In the genomic region with DNA sequence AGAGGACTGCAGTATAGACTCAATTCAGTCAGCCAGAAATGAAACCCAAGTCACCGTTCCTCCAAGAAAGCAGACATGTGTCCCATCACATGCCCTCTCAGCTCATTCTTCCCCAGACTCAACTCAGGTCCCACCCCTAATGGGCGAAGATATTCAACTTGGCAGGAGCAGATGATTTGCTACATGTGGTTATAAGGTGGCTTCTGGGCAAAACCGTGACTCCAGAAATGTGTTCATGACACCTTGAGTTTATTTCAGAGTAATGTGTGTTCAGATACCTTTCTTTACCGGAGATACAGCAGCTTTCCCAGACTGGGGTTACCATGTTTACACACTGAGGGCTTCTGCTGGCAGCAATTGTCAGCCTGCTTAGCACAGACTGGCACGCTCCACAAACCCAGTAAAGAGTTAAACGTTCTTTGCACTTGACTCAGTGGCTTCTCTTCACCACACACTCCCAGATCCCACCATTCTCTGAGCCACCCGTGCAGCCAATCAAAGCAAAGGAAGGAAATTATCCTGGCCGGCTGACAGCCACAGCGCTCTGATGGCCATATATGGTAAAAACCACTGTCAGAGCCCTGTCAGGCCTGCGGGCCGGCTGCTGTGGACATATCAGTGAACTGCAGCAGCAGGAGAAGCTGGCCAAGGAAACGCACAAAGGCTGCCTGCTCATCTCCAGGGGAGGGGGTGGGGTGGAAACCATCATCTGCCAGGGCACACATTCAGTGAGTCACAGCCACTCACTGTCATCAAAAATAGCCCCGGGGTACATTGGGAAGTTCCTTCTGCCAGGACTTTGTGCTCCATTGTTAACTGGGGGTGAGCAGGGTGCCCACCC, we compare ENCODE assay signal across 8 cellular contexts. TPM values are rescaled to one million over a fixed set of nuclear protein-coding genes. Genes with fewer than 3 reads are reported as not detected.
DNase-seq lines count a peak whose midpoint lies in the region; TF ChIP-seq lines count a peak whose summit lies in the region.

No MANE protein-coding gene starts in this region.

- H3K4me3 ChIP-seq in GM06990 (replicated peaks; ENCODE audit: low read depth, low read length) (peak overlapping the region; percentile 28), ovary (peak overlapping the region; percentile 17), tibial artery (peak overlapping the region; percentile 17 to 30)

- TF ChIP-seq CTCF in GM06990 (IDR thresholded peaks at IDR 0.05; ENCODE audit: insufficient read depth, low read length, poor library complexity, severe bottlenecking) (peak; percentile 1), HFFc6 (IDR thresholded peaks at IDR 0.05) (peak; percentile 59), ovary (IDR thresholded peaks at IDR 0.05) (peak; percentile 23 to 80 (median 75)), tibial artery (IDR thresholded peaks at IDR 0.05) (peak; percentile 53 to 66)

- DNase-seq in GM06990 (ENCODE audit: extremely low read depth, insufficient read length) (peak; percentile 75), HFFc6 (peak; percentile 99), NCI-H1092 (lab: John Stamatoyannopoulos, UW) (peak; percentile 93), SKM-1 (lab: John Stamatoyannopoulos, UW; ENCODE audit: unreplicated experiment) (peak; percentile 14), head of caudate nucleus (peak; percentile 83 to 98 (median 93)), ovary (peak; percentile 90 to 95 (median 95)), tibial artery (peak; percentile 97 to 98)
- DNase-seq in activated naive CD8-positive, alpha-beta T cell treated with anti-CD3 and anti-CD28 coated beads for 36 hours, result peak; percentile 76

- H3K36me3 ChIP-seq in GM06990 (ENCODE audit: control insufficient read depth, insufficient read depth, low read length) (no peaks in the 10 kb centered on the region; the same call in 1 of the 2 replicates), ovary (no peaks in the 10 kb centered on the region), tibial artery (no peaks in the 10 kb centered on the region)

- WGBS in ovary, 3 donors, result 5 to 9% (median 6%) methylated on average over 13 of the region's 13 CpGs

- H3K27ac ChIP-seq in ovary, result peak overlapping the region; percentile 79 to 82
- H3K27ac ChIP-seq in tibial artery, result peak overlapping the region; percentile 80 to 94

- H3K27me3 Mint-ChIP-seq in HFFc6 (ENCODE audit: insufficient read depth), result peaks cover 10% of the 10 kb centered on the region
- no peaks in the 10 kb centered on the region for H3K27me3 Mint-ChIP-seq in activated naive CD8-positive, alpha-beta T cell treated with anti-CD3 and anti-CD28 coated beads for 36 hours

- H3K4me1 ChIP-seq in ovary (ENCODE audit: insufficient read depth) (peaks cover 26% of the 10 kb centered on the region), tibial artery (peaks cover 5 to 95% (median 72%) of the 10 kb centered on the region in 4 donors)

- H3K4me3 Mint-ChIP-seq in HFFc6, result peak overlapping the region; percentile 87
- H3K4me3 Mint-ChIP-seq in activated naive CD8-positive, alpha-beta T cell treated with anti-CD3 and anti-CD28 coated beads for 36 hours, result peak overlapping the region; percentile 73

- no peaks in the 10 kb centered on the region for H3K27me3 ChIP-seq in GM06990 (replicated peaks; ENCODE audit: control insufficient read depth, insufficient read depth, low read length)
- no peaks in the 10 kb centered on the region for H3K27me3 ChIP-seq in ovary
- H3K27me3 ChIP-seq in tibial artery, result no peaks in the 10 kb centered on the region

- intact Hi-C loops in head of caudate nucleus (cut with DNase I) (loop anchor here (2.0 kb wide), 1 partner anchor 39 kb away; a partner anchor contains a TSS), ovary (cut with DNase I) (loop anchor here in 2 of 4 donors (5.0 kb wide), 1 partner anchor 41 kb away; a partner anchor contains a TSS), tibial artery (cut with DNase I; ENCODE audit: low total_unique reads) (loop anchor here (5.0 kb wide), 1 partner anchor 41 kb away; a partner anchor contains a TSS)

- no peaks in the 10 kb centered on the region for H3K9me3 ChIP-seq in ovary
- H3K9me3 ChIP-seq in tibial artery, result no peaks in the 10 kb centered on the region

- H3K27ac Mint-ChIP-seq in HFFc6, result peak overlapping the region; percentile 99
- peak overlapping the region; percentile 97 for H3K27ac Mint-ChIP-seq in activated naive CD8-positive, alpha-beta T cell treated with anti-CD3 and anti-CD28 coated beads for 36 hours

- peak; percentile 41 for TF ChIP-seq EP300 in ovary (IDR thresholded peaks at IDR 0.05)

- peaks cover 83% of the 10 kb centered on the region for H3K4me1 Mint-ChIP-seq in HFFc6 (ENCODE audit: low read depth)
- peaks cover 68% of the 10 kb centered on the region for H3K4me1 Mint-ChIP-seq in activated naive CD8-positive, alpha-beta T cell treated with anti-CD3 and anti-CD28 coated beads for 36 hours

- peaks cover 3% of the 10 kb centered on the region; the same call in 1 of the 2 replicates for H3K9me3 Mint-ChIP-seq in HFFc6
- H3K9me3 Mint-ChIP-seq in activated naive CD8-positive, alpha-beta T cell treated with anti-CD3 and anti-CD28 coated beads for 36 hours, result peaks cover 5% of the 10 kb centered on the region

- H3K36me3 Mint-ChIP-seq in HFFc6 (ENCODE audit: low read depth), result peaks cover 51% of the 10 kb centered on the region
- peaks cover 14% of the 10 kb centered on the region for H3K36me3 Mint-ChIP-seq in activated naive CD8-positive, alpha-beta T cell treated with anti-CD3 and anti-CD28 coated beads for 36 hours

- no peak for TF ChIP-seq POLR2A in ovary (IDR thresholded peaks at IDR 0.05)

RNA-seq across cellular contexts. Expression of a gene that starts 39.9 kb away (rescaled TPM):
- 100 to 1,000 TPM; 541 to 709 (median 649) TPM for total RNA-seq in HFFc6 (2021; fragmentation: NEBNext Ultra II Directional; extraction: Animal tissue kit (Norgen Biotek cat#: 25700))
- total RNA-seq in activated naive CD8-positive, alpha-beta T cell treated with anti-CD3 and anti-CD28 coated beads for 36 hours, result 10 to 100 TPM; 87.4 to 90.6 TPM
- total RNA-seq in ovary, result 100 to 1,000 TPM in 5 of 7 donors, 10 to 100 TPM in 2; 58.7 to 143 (median 113) TPM
- polyA plus RNA-seq in ovary, result 100 to 1,000 TPM in 1 of 2 donors, 10 to 100 TPM in 1; 35.1 to 122 TPM

RNA-seq across cellular contexts. Expression of a gene that starts 57.7 kb away (rescaled TPM):
- 1 to 10 TPM; 6.2 to 8.1 (median 7.1) TPM for total RNA-seq in HFFc6 (2021; fragmentation: NEBNext Ultra II Directional; extraction: Animal tissue kit (Norgen Biotek cat#: 25700))
- 10 to 100 TPM; 22.2 to 23.0 TPM for total RNA-seq in activated naive CD8-positive, alpha-beta T cell treated with anti-CD3 and anti-CD28 coated beads for 36 hours
- 1 to 10 TPM; 1.1 to 8.4 (median 2.9) TPM for total RNA-seq in ovary
- polyA plus RNA-seq in ovary, result 1 to 10 TPM; 1.8 to 5.1 TPM

Comparison
In these comparisons a context has a peak if more than half of its experiments do, and no peak if none do; other contexts are left out.
1. Peak in every context shown above with its lines: DNase-seq, H3K4me3 ChIP-seq and H3K27ac ChIP-seq.
2. DNase-seq: peak in every context shown above with its lines; median percentile 99 in HFFc6; 98 in tibial artery; 95 in ovary; 93 in NCI-H1092; 93 in head of caudate nucleus; 76 in activated naive CD8-positive, alpha-beta T cell treated with anti-CD3 and anti-CD28 coated beads for 36 hours; 75 in GM06990; 14 in SKM-1.
3. CTCF ChIP-seq: peak in every context shown above with its lines; median percentile 75 in ovary; 60 in tibial artery; 59 in HFFc6; 1 in GM06990.